ENCODE assay signal across 9 cellular contexts in genomic region chr17:42288078-42288984, GRCh38.
DNase-seq lines count a peak whose midpoint lies in the region; ATAC-seq and TF ChIP-seq lines count a peak whose summit lies in the region.
"Had no signal": no experiment of that assay in that cellular context is flagged by ENCODE, and none has a peak within 500 bp of the region (broad histone marks: within the 10 kb centered on the region; RNA-seq: fewer than 3 reads in every experiment).

STAT5A (plus strand) TSS chr17:42288498; CDS start chr17:42289412, 914 bp downstream.

- H3K4me2 ChIP-seq in BLaER1 (peak within 1 kb of the TSS; percentile 89), MM.1S (ENCODE audit: low read depth, low read length) (peak within 1 kb of the TSS; percentile 86; the same call in 1 of the 2 replicates)
- H3K4me2 ChIP-seq: KMS-11 had no signal

- H4K20me1 ChIP-seq in BLaER1 (peaks cover 22% of the 10 kb centered on the region), MM.1S (ENCODE audit: insufficient read depth, low read length) (no peaks in the 10 kb centered on the region)

- peaks cover 28% of the 10 kb centered on the region for H3K36me3 ChIP-seq in BLaER1
- H3K36me3 ChIP-seq in MM.1S (replicated peaks; ENCODE audit: insufficient read depth, low read length), result no peaks in the 10 kb centered on the region

- H3K9me2 ChIP-seq in MM.1S (replicated peaks; ENCODE audit: insufficient read depth, low read length), result no peaks in the 10 kb centered on the region

- H3K9me3 ChIP-seq in BLaER1 (no peaks in the 10 kb centered on the region), MM.1S (replicated peaks; ENCODE audit: insufficient read depth, low read length) (no peaks in the 10 kb centered on the region)

- TF ChIP-seq CTCF in MM.1S (IDR thresholded peaks at IDR 0.05; ENCODE audit: low read length) (no peak), choroid plexus epithelial cell (conservative IDR thresholded peaks at IDR 0.05; ENCODE audit: low read depth, low read length) (no peak)

- no peaks in the 10 kb centered on the region for H3F3A ChIP-seq in MM.1S (ENCODE audit: insufficient read depth, low read length)

- H2AFZ ChIP-seq in MM.1S (ENCODE audit: low read length), result peak within 1 kb of the TSS; percentile 63

- H3K4me3 ChIP-seq in BLaER1 (peak within 1 kb of the TSS; percentile 77), MM.1S (ENCODE audit: low read length) (peak within 1 kb of the TSS; percentile 56), choroid plexus epithelial cell (ENCODE audit: low read depth, low read length) (peak within 1 kb of the TSS; percentile 56)

- H3K79me2 ChIP-seq in MM.1S (ENCODE audit: low read length), result no peaks in the 10 kb centered on the region

- H3K9ac ChIP-seq in BLaER1 (peak within 1 kb of the TSS; percentile 80), MM.1S (ENCODE audit: low read length) (peak within 1 kb of the TSS; percentile 16; the same call in 1 of the 2 replicates)
- H3K9ac ChIP-seq: KMS-11 had no signal

- peak; percentile 50 for ATAC-seq in GM19324 (IDR thresholded peaks at IDR 0.05; ENCODE audit: low FRiP score, unreplicated experiment)

- H3K4me1 ChIP-seq in BLaER1, result peaks cover 53% of the 10 kb centered on the region
- no peaks in the 10 kb centered on the region for H3K4me1 ChIP-seq in MM.1S (ENCODE audit: low read length)

- H3K27me3 ChIP-seq in BLaER1, result peaks cover 4% of the 10 kb centered on the region; the same call in 1 of the 2 replicates
- H3K27me3 ChIP-seq in MM.1S (replicated peaks; ENCODE audit: insufficient read depth, low read length), result peaks cover 15% of the 10 kb centered on the region

- DNase-seq in MM.1S, result peak; percentile 63
- peak; percentile 77 for DNase-seq in activated CD4-positive, CD25-positive, alpha-beta regulatory T cell treated with anti-CD3 and anti-CD28 coated beads, Interleukin-2, amount 50 U/mL, for 72 hours
- peak; percentile 89 for DNase-seq in choroid plexus epithelial cell (ENCODE audit: low read depth)
- peak; percentile 6 for DNase-seq in kidney glomerular epithelial cell (lab: John Stamatoyannopoulos, UW)
- peak; percentile 59 to 65 for DNase-seq in stimulated activated CD4-positive, alpha-beta T cell treated with anti-CD3 and anti-CD28 coated beads, Interleukin-15, amount 100 ng/mL, for 1 hour (ENCODE audit: low read depth in 1 of 2, low spot score in 1 of 2)
- DNase-seq in NCI-H524 treated with DMSO at 0.1 percent for 48 hours (lab: John Stamatoyannopoulos, UW), result no peak

- H3K27ac ChIP-seq in BLaER1 (peak within 1 kb of the TSS; percentile 82), MM.1S (ENCODE audit: low read length) (no peak within 1 kb of the TSS)
- H3K27ac ChIP-seq: KMS-11 had no signal
